10 cellular contexts compared by ENCODE assay signal in the genomic region with DNA sequence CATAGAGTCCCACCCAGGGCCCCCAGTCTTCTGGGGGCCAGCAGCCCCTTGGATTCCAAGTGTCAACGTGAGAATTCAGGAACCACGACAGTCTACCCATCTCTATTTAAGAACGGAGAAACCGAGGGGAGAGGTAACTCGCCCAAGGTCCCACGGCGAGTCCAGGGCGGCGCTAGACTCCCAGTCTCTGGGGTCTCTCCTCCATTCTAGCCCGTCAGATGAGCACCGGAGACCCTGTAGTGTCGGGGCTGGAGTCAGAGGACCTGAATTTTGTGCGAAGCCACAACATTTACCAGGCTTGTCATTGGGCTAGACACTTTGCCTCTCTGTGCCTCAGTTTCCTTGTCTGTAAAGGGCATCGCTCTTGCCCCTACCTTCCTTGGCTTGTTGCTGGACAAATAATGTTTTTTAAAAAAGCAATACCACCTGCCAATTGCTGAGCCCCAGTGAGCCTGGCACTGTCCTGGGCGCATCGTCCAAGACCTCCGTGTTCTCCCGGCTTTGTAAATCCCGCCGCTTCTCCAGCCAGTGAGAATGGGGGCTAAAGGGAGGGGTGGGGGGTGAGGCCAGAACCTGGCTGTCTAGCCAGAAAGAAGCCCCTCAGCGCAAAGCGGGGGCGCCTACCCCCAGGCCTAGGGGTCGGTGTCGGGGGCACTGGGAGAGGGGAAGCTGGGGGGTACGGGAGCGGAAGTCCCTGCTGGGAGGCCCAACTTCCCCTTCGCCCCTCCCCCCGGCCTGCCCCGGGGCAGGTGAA.
DNase-seq lines count a peak whose midpoint lies in the region; ATAC-seq and TF ChIP-seq lines count a peak whose summit lies in the region.
"Had no signal": no experiment of that assay in that cellular context is flagged by ENCODE, and none has a peak within 500 bp of the region (broad histone marks: within the 10 kb centered on the region; RNA-seq: fewer than 3 reads in every experiment).

No MANE protein-coding gene starts in this region.

- no peak overlapping the region for H3K4me3 Mint-ChIP-seq in endodermal cell
- H3K4me3 Mint-ChIP-seq in neural progenitor cell: no peak overlapping the region
- H3K4me3 Mint-ChIP-seq: stimulated activated effector memory CD8-positive, alpha-beta T cell treated with anti-CD3 and anti-CD28 coated beads, Interleukin-12 subunit alpha, Interleukin-12 subunit beta, amount 100 ng/mL, for 72 hours had no signal

- DNase-seq in heart right ventricle (no peak), cardiac septum (ENCODE audit: low spot score) (no peak), endodermal cell (peak; percentile 66), neural progenitor cell (ENCODE audit: low spot score) (peak; percentile 38), uterus (no peak), GM19240 (ENCODE audit: insufficient read length, low spot score) (no peak)
- DNase-seq: ACHN had no signal

- TF ChIP-seq CTCF in heart right ventricle (IDR thresholded peaks at IDR 0.05): no peak
- TF ChIP-seq CTCF in endodermal cell (conservative IDR thresholded peaks at IDR 0.05): no peak
- TF ChIP-seq CTCF in neural progenitor cell (IDR thresholded peaks at IDR 0.05): peak; percentile 11
- no peak for TF ChIP-seq CTCF in uterus (IDR thresholded peaks at IDR 0.05)

- H3K4me1 ChIP-seq in heart right ventricle: peaks cover 3 to 45% (median 28%) of the 10 kb centered on the region in 9 donors
- H3K4me1 ChIP-seq in endodermal cell (ENCODE audit: control insufficient read depth, insufficient read depth, low read length): no peaks in the 10 kb centered on the region
- peaks cover 44% of the 10 kb centered on the region for H3K4me1 ChIP-seq in neural progenitor cell
- H3K4me1 ChIP-seq in uterus: peaks cover 0 to 5% of the 10 kb centered on the region in 2 donors

- ATAC-seq in heart right ventricle (peak in 3 of 8 donors; percentile 13 to 24 (median 16)), esophagus mucosa (no peak)
- ATAC-seq in activated CD4-positive, CD25-positive, alpha-beta regulatory T cell treated with anti-CD3 and anti-CD28 coated beads, Interleukin-2, amount 50 U/mL, for 24 hours: no peak

- H3K27me3 Mint-ChIP-seq in endodermal cell (ENCODE audit: insufficient read depth) (peaks cover 55% of the 10 kb centered on the region), neural progenitor cell (ENCODE audit: insufficient read depth, low read depth) (peaks cover 27% of the 10 kb centered on the region)

- peak overlapping the region; percentile 99 for H3K4me2 ChIP-seq in neural progenitor cell

- H3K27ac Mint-ChIP-seq in endodermal cell: no peak overlapping the region
- no peak overlapping the region for H3K27ac Mint-ChIP-seq in neural progenitor cell
- H3K27ac Mint-ChIP-seq: stimulated activated effector memory CD8-positive, alpha-beta T cell treated with anti-CD3 and anti-CD28 coated beads, Interleukin-12 subunit alpha, Interleukin-12 subunit beta, amount 100 ng/mL, for 72 hours had no signal

- 30% methylated on average over 30 of the region's 30 CpGs for WGBS in heart right ventricle, 2 donors
- WGBS in endodermal cell (ENCODE audit: insufficient coverage in 1 of 2, insufficient read length in 1 of 2), 2 experiments: 0 to 4% methylated on average over 15 to 30 of the region's 30 CpGs

- H2AFZ ChIP-seq in neural progenitor cell (replicated peaks): no peak overlapping the region

- H3K4me1 Mint-ChIP-seq in endodermal cell: peaks cover 16% of the 10 kb centered on the region
- H3K4me1 Mint-ChIP-seq in neural progenitor cell: peaks cover 23% of the 10 kb centered on the region

- H3K4me3 ChIP-seq in heart right ventricle (peak overlapping the region; percentile 33 to 69 (median 60)), endodermal cell (ENCODE audit: low read length) (peak overlapping the region; percentile 69), neural progenitor cell (peak overlapping the region; percentile 59), uterus (peak overlapping the region in 1 of 2 donors; percentile 38)

- no peaks in the 10 kb centered on the region for H3K79me2 ChIP-seq in neural progenitor cell (ENCODE audit: low read depth)

- H4K20me1 ChIP-seq in neural progenitor cell (ENCODE audit: low read depth): peaks cover 38% of the 10 kb centered on the region

- H3K27me3 ChIP-seq in heart right ventricle (peaks cover 0 to 64% (median 5%) of the 10 kb centered on the region in 7 donors), endodermal cell (ENCODE audit: control insufficient read depth, insufficient read depth, low read length, poor library complexity, severe bottlenecking) (peaks cover 66% of the 10 kb centered on the region), neural progenitor cell (peaks cover 97% of the 10 kb centered on the region), uterus (no peaks in the 10 kb centered on the region)

- H3K27ac ChIP-seq in heart right ventricle: peak overlapping the region in 7 of 10 donors; percentile 66 to 87 (median 82)
- no peak overlapping the region for H3K27ac ChIP-seq in endodermal cell (ENCODE audit: low read depth, low read length)
- no peak overlapping the region for H3K27ac ChIP-seq in neural progenitor cell
- peak overlapping the region; percentile 64 to 90 for H3K27ac ChIP-seq in uterus

- no peak for TF ChIP-seq POLR2A in uterus (IDR thresholded peaks at IDR 0.05)

- H3F3A ChIP-seq in neural progenitor cell (ENCODE audit: low read depth): peaks cover 44% of the 10 kb centered on the region

- no peaks in the 10 kb centered on the region for H3K36me3 Mint-ChIP-seq in endodermal cell (ENCODE audit: low read depth)
- no peaks in the 10 kb centered on the region for H3K36me3 Mint-ChIP-seq in neural progenitor cell
- H3K36me3 Mint-ChIP-seq: stimulated activated effector memory CD8-positive, alpha-beta T cell treated with anti-CD3 and anti-CD28 coated beads, Interleukin-12 subunit alpha, Interleukin-12 subunit beta, amount 100 ng/mL, for 72 hours had no signal

- H3K36me3 ChIP-seq in heart right ventricle (no peaks in the 10 kb centered on the region), endodermal cell (ENCODE audit: control insufficient read depth, insufficient read depth, low read length) (no peaks in the 10 kb centered on the region), neural progenitor cell (no peaks in the 10 kb centered on the region), uterus (no peaks in the 10 kb centered on the region)

- H3K9me3 Mint-ChIP-seq in endodermal cell (no peaks in the 10 kb centered on the region), neural progenitor cell (no peaks in the 10 kb centered on the region)
- H3K9me3 Mint-ChIP-seq: stimulated activated effector memory CD8-positive, alpha-beta T cell treated with anti-CD3 and anti-CD28 coated beads, Interleukin-12 subunit alpha, Interleukin-12 subunit beta, amount 100 ng/mL, for 72 hours had no signal

- no peak overlapping the region for H3K9ac ChIP-seq in endodermal cell (ENCODE audit: extremely low read depth, low read length, poor library complexity, severe bottlenecking)
- no peak overlapping the region for H3K9ac ChIP-seq in neural progenitor cell

- H3K9me3 ChIP-seq in heart right ventricle (no peaks in the 10 kb centered on the region), endodermal cell (ENCODE audit: control insufficient read depth, low read length) (no peaks in the 10 kb centered on the region), neural progenitor cell (ENCODE audit: low read depth) (no peaks in the 10 kb centered on the region), uterus (no peaks in the 10 kb centered on the region)

- intact Hi-C loops in heart right ventricle (cut with DNase I) (loop anchor here in 3 of 10 donors (2.0 to 5.0 kb wide), 3 partner anchors 55 to 166 kb away; no protein-coding TSS in a partner anchor), cardiac septum (cut with DNase I) (loop anchor here (2.0 to 10.0 kb wide), 4 partner anchors 24 to 164 kb away; no protein-coding TSS in a partner anchor), uterus (cut with DNase I; ENCODE audit: low total_unique reads) (no loop called here)

Comparison
In these comparisons a context has a peak if more than half of its experiments do, and no peak if none do; other contexts are left out.
1. DNase-seq: peak in endodermal cell (single experiment) and neural progenitor cell (single experiment); none in heart right ventricle (0 of 2), cardiac septum (single experiment), uterus (0 of 2) and GM19240 (single experiment).
2. H3K27ac ChIP-seq: peak in heart right ventricle (7 of 10) and uterus (2 of 2); none in endodermal cell (single experiment) and neural progenitor cell (single experiment).